Comparison of ENCODE assay signal across 1 cellular context in genomic region chr4:185359767-185360446, GRCh38.
TF ChIP-seq lines count a peak whose summit lies in the region.

No MANE protein-coding gene starts in this region.

TF ChIP-seq in endothelial cell of umbilical vein, 7 proteins besides CTCF, POLR2A, EP300 and RAD21 (continued from another document):
- TF ChIP-seq FOS (IDR thresholded peaks at IDR 0.05; ENCODE audit: borderline replicate concordance, insufficient read depth, low read length) (peak; percentile 80), JUN (IDR thresholded peaks at IDR 0.05; ENCODE audit: borderline replicate concordance, insufficient read depth, insufficient read length, low read depth) (peak; percentile 62), MYC (IDR thresholded peaks at IDR 0.05; ENCODE audit: low read depth, low read length) (peak; percentile 15)
TF ChIP-seq in endothelial cell of umbilical vein: peak in this region for 5.
